ENCODE assay signal across 15 cellular contexts in genomic region chr18:44599409-44599808, GRCh38.
DNase-seq lines count a peak whose midpoint lies in the region; ATAC-seq and TF ChIP-seq lines count a peak whose summit lies in the region.
"Had no signal": no experiment of that assay in that cellular context is flagged by ENCODE, and none has a peak within 500 bp of the region (broad histone marks: within the 10 kb centered on the region; RNA-seq: fewer than 3 reads in every experiment).

No MANE protein-coding gene starts in this region.

- H3K27me3 ChIP-seq in mesendoderm (ENCODE audit: insufficient read depth, low read length, poor library complexity): no peaks in the 10 kb centered on the region
- H3K27me3 ChIP-seq: sigmoid colon, SJCRH30 had no signal

- H4K5ac ChIP-seq in mesendoderm (ENCODE audit: low read length): no peak overlapping the region

- no peak for ATAC-seq in HG03460 (IDR thresholded peaks at IDR 0.05; ENCODE audit: unreplicated experiment)

- H3K4me3 ChIP-seq in mesendoderm (ENCODE audit: low read length): no peak overlapping the region
- H3K4me3 ChIP-seq: lung, sigmoid colon, SJCRH30 had no signal

- H3K36me3 ChIP-seq in mesendoderm (ENCODE audit: control insufficient read depth, insufficient read depth, low read length): no peaks in the 10 kb centered on the region
- H3K36me3 ChIP-seq: sigmoid colon, SJCRH30 had no signal

- H3K4ac ChIP-seq in mesendoderm (ENCODE audit: low read depth, low read length): no peak overlapping the region

- H3K18ac ChIP-seq in mesendoderm (ENCODE audit: low read length): no peak overlapping the region

- H2AK5ac ChIP-seq in mesendoderm (ENCODE audit: low read length): no peak overlapping the region

- CTCF ChIA-PET in RWPE1 (lab: Yijun Ruan, JAX): no interaction called here

- H3K56ac ChIP-seq in mesendoderm (ENCODE audit: low read length): no peak overlapping the region

- H2BK5ac ChIP-seq in mesendoderm (ENCODE audit: low read length): no peak overlapping the region

- TF ChIP-seq CTCF in RWPE1 (conservative IDR thresholded peaks at IDR 0.05; ENCODE audit: low read depth): no peak

- POLR2A ChIA-PET in RWPE1 (lab: Yijun Ruan, JAX; ENCODE audit: low non-redundant PET): no interaction called here

- no peak overlapping the region for H3K23ac ChIP-seq in mesendoderm (ENCODE audit: low read length)

- no peak overlapping the region for H3K4me2 ChIP-seq in mesendoderm (ENCODE audit: low read length)

- DNase-seq in AG08395 (ENCODE audit: low spot score): peak; percentile 45
- DNase-seq in RPMI7951 (ENCODE audit: low read depth): peak; percentile 59
- DNase-seq in fibroblast of gingiva (ENCODE audit: low read depth): peak; percentile 82
- DNase-seq in mesendoderm: peak; percentile 23
- DNase-seq in RWPE1 (ENCODE audit: low spot score): no peak
- DNase-seq in retina: no peak
- no peak for DNase-seq in SHP77 treated with DMSO at 0.1 percent for 48 hours (lab: John Stamatoyannopoulos, UW)
- DNase-seq: activated CD4-positive, alpha-beta T cell treated with anti-CD3 and anti-CD28 coated beads, Interleukin-2, amount 50 U/mL, for 1 hour; activated naive CD8-positive, alpha-beta T cell treated with anti-CD3 and anti-CD28 coated beads, Interleukin-2, amount 10 ng/mL, durations not matched to agents 7 days and 5 days; KBM-7; NCI-H345; sigmoid colon; SJCRH30 had no signal

- no peak overlapping the region for H4K8ac ChIP-seq in mesendoderm (ENCODE audit: low read depth, low read length)

- H3K79me2 ChIP-seq in mesendoderm (ENCODE audit: control insufficient read depth, insufficient read depth, low read length): no peaks in the 10 kb centered on the region

- H2BK15ac ChIP-seq in mesendoderm (replicated peaks; ENCODE audit: low read depth): no peak overlapping the region

- H3K9ac ChIP-seq in mesendoderm (ENCODE audit: low read length): no peak overlapping the region

- H3K4me1 ChIP-seq in mesendoderm (ENCODE audit: control insufficient read depth, low read depth, low read length): no peaks in the 10 kb centered on the region

- no peak overlapping the region for H2BK120ac ChIP-seq in mesendoderm (ENCODE audit: low read depth, low read length)

- H3K27ac ChIP-seq in mesendoderm (ENCODE audit: low read depth, low read length) (no peak overlapping the region), RWPE1 (no peak overlapping the region)
- H3K27ac ChIP-seq: SJCRH30 had no signal

- H3K79me1 ChIP-seq in mesendoderm (ENCODE audit: low read length): no peaks in the 10 kb centered on the region

- WGBS in mesendoderm (ENCODE audit: extremely low coverage, insufficient coverage, low lambda C conversion rate): no CpG with 5 or more reads among the region's 3 CpGs

Comparison
In these comparisons a context has a peak if more than half of its experiments do, and no peak if none do; other contexts are left out.
1. DNase-seq: peak in AG08395 (single experiment), RPMI7951 (single experiment), fibroblast of gingiva (single experiment) and mesendoderm (single experiment); none in RWPE1 (single experiment), retina (single experiment) and SHP77 treated with DMSO at 0.1 percent for 48 hours (single experiment).